ENCODE assay signal across 21 cellular contexts in the genomic region with DNA sequence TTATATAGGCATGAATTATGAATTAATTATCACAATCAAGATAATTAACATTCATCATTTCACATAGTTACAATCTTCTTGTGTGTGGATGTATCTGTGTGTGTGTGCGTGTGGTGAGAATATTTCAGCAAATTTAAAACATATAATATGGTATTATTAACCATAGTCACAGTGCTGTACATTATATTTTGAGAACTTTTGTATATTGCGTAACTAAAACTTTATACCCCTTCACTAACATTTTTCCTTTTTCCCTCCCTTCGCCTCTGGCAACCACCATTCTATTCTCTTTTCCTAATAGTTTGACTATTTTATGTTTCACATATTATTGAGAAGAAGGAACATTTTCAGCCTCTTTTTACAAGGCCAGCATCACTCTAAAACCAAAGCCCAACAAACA.
DNase-seq lines count a peak whose midpoint lies in the region; ATAC-seq and TF ChIP-seq lines count a peak whose summit lies in the region.
"Had no signal": no experiment of that assay in that cellular context is flagged by ENCODE, and none has a peak within 500 bp of the region (broad histone marks: within the 10 kb centered on the region; RNA-seq: fewer than 3 reads in every experiment).

No MANE protein-coding gene starts in this region.

- H4K20me1 ChIP-seq in mammary epithelial cell (ENCODE audit: insufficient read depth, low read length): no peaks in the 10 kb centered on the region
- H4K20me1 ChIP-seq: BLaER1 treated with 17β-estradiol and CSF1 and Interleukin-3, amounts not matched to agents 10 nM and 100 nM had no signal

- H3K27ac ChIP-seq in mammary epithelial cell (ENCODE audit: insufficient read depth, low read depth, low read length) (no peak overlapping the region), Panc1 (ENCODE audit: low read length) (peak overlapping the region; percentile 55; the same call in 1 of the 2 replicates)
- H3K27ac ChIP-seq: 22Rv1; A549; BLaER1 treated with 17β-estradiol and CSF1 and Interleukin-3, amounts not matched to agents 10 nM and 100 nM; C4-2B had no signal

- TF ChIP-seq CTCF in MCF 10A (IDR thresholded peaks at IDR 0.05; ENCODE audit: unreplicated experiment): no peak
- TF ChIP-seq CTCF in mammary epithelial cell (conservative IDR thresholded peaks at IDR 0.05 in 1 of 2, IDR thresholded peaks at IDR 0.05 in 1 of 2; ENCODE audit: extremely low read depth in 1 of 2, insufficient read depth in 1 of 2, low read depth in 1 of 2, low read length in 2 of 2): no peak
- no peak for TF ChIP-seq CTCF in HFFc6 (IDR thresholded peaks at IDR 0.05)
- no peak for TF ChIP-seq CTCF in Panc1 (IDR thresholded peaks at IDR 0.05)

- intact Hi-C loops in MCF 10A (cut with micrococcal nuclease) (no loop called here), mammary epithelial cell (cut with micrococcal nuclease) (no loop called here), Panc1 (cut with micrococcal nuclease; ENCODE audit: unreplicated experiment) (no loop called here)

- H3K27me3 Mint-ChIP-seq in MCF 10A (ENCODE audit: insufficient read depth, unreplicated experiment) (no peaks in the 10 kb centered on the region), HFFc6 (ENCODE audit: insufficient read depth) (no peaks in the 10 kb centered on the region)
- H3K27me3 Mint-ChIP-seq: B cell; CD4-positive, alpha-beta T cell had no signal

- BruUV-seq in MCF 10A (replicated peaks; lab: Mats Ljungman, UMichigan) (no TSS peak), mammary epithelial cell (replicated peaks; lab: Mats Ljungman, UMichigan) (no TSS peak), Panc1 (replicated peaks; lab: Mats Ljungman, UMichigan) (no TSS peak)

- H3K4me3 Mint-ChIP-seq in MCF 10A (ENCODE audit: unreplicated experiment): no peak overlapping the region
- peak overlapping the region; percentile 35; the same call in 1 of the 2 replicates for H3K4me3 Mint-ChIP-seq in HFFc6
- H3K4me3 Mint-ChIP-seq: B cell; CD4-positive, alpha-beta T cell; CD8-positive, alpha-beta T cell had no signal

- H3K9me3 ChIP-seq in mammary epithelial cell (replicated peaks; ENCODE audit: insufficient read depth, low read length) (no peaks in the 10 kb centered on the region), Panc1 (ENCODE audit: control insufficient read depth, insufficient read depth, low read depth, low read length) (peaks cover 10% of the 10 kb centered on the region; the same call in 1 of the 2 replicates)
- H3K9me3 ChIP-seq: A549; BLaER1 treated with 17β-estradiol and CSF1 and Interleukin-3, amounts not matched to agents 10 nM and 100 nM; Caco-2 had no signal

- CTCF ChIA-PET in MCF 10A (lab: Yijun Ruan, JAX) (no interaction called here), mammary epithelial cell (lab: Charles Lee; ENCODE audit: low non-redundant PET) (no interaction called here), Panc1 (lab: Charles Lee) (no interaction called here)

- no peak for ATAC-seq in Panc1
- ATAC-seq: A549; CD8-positive, alpha-beta T cell; GM12878 had no signal

- H3K4me3 ChIP-seq in mammary epithelial cell (replicated peaks in 1 of 3; ENCODE audit: insufficient read depth in 1 of 3, low read depth in 2 of 3, low read length in 3 of 3) (no peak overlapping the region), Panc1 (ENCODE audit: low read depth in 2 of 2, low read length in 2 of 2) (no peak overlapping the region)
- H3K4me3 ChIP-seq: A549; BLaER1 treated with 17β-estradiol and CSF1 and Interleukin-3, amounts not matched to agents 10 nM and 100 nM; GM12878 had no signal

- peak overlapping the region; percentile 76 for H3K27ac Mint-ChIP-seq in MCF 10A (ENCODE audit: low read depth, unreplicated experiment)
- H3K27ac Mint-ChIP-seq in HFFc6: peak overlapping the region; percentile 2; the same call in 1 of the 2 replicates
- H3K27ac Mint-ChIP-seq: B cell; CD4-positive, alpha-beta T cell; CD8-positive, alpha-beta T cell had no signal

- no peaks in the 10 kb centered on the region for H3K79me2 ChIP-seq in mammary epithelial cell (ENCODE audit: insufficient read depth, low read length)

- peaks cover 15% of the 10 kb centered on the region for H3K9me3 Mint-ChIP-seq in MCF 10A (ENCODE audit: unreplicated experiment)
- no peaks in the 10 kb centered on the region for H3K9me3 Mint-ChIP-seq in HFFc6

- WGBS in mammary epithelial cell (ENCODE audit: low coverage, missing lambda C conversion rate): 95% methylated on average over 3 of the region's 3 CpGs

- DNase-seq in MCF 10A (ENCODE audit: unreplicated experiment) (no peak), mammary epithelial cell (no peak), HFFc6 (no peak), Panc1 (ENCODE audit: low read depth, low spot score) (no peak), DMS153 treated with DMSO at 0.1 percent for 48 hours (lab: John Stamatoyannopoulos, UW; ENCODE audit: unreplicated experiment) (no peak)
- DNase-seq: AML-193; Caco-2; Calu3; CD4-positive, alpha-beta T cell; CD8-positive, alpha-beta T cell; DMS53; DMS79; DND-41; EL; GDM1 had no signal

- H3K27me3 ChIP-seq in mammary epithelial cell (ENCODE audit: insufficient read depth, low read length): no peaks in the 10 kb centered on the region
- no peaks in the 10 kb centered on the region for H3K27me3 ChIP-seq in Panc1 (ENCODE audit: control insufficient read depth, insufficient read depth, low read length)
- H3K27me3 ChIP-seq: BLaER1 treated with 17β-estradiol and CSF1 and Interleukin-3, amounts not matched to agents 10 nM and 100 nM had no signal

- no peak overlapping the region for H3K9ac ChIP-seq in mammary epithelial cell (ENCODE audit: insufficient read depth, low read length)
- H3K9ac ChIP-seq: BLaER1 treated with 17β-estradiol and CSF1 and Interleukin-3, amounts not matched to agents 10 nM and 100 nM had no signal

- H3K36me3 Mint-ChIP-seq in MCF 10A (ENCODE audit: insufficient read depth, unreplicated experiment) (peaks cover 5% of the 10 kb centered on the region), HFFc6 (ENCODE audit: low read depth) (peaks cover 7% of the 10 kb centered on the region; the same call in 1 of the 2 replicates)
- H3K36me3 Mint-ChIP-seq: CD8-positive, alpha-beta T cell had no signal

- H3K4me1 Mint-ChIP-seq in MCF 10A (ENCODE audit: insufficient read depth, unreplicated experiment) (peaks cover 21% of the 10 kb centered on the region), HFFc6 (ENCODE audit: low read depth) (peaks cover 50% of the 10 kb centered on the region)
- H3K4me1 Mint-ChIP-seq: B cell had no signal

- H3K36me3 ChIP-seq in mammary epithelial cell (ENCODE audit: insufficient read depth, low read length): no peaks in the 10 kb centered on the region
- no peaks in the 10 kb centered on the region; the same call in 1 of the 2 replicates for H3K36me3 ChIP-seq in Panc1 (ENCODE audit: control insufficient read depth, insufficient read depth, low read length)
- H3K36me3 ChIP-seq: BLaER1 treated with 17β-estradiol and CSF1 and Interleukin-3, amounts not matched to agents 10 nM and 100 nM had no signal

- in situ Hi-C loops in mammary epithelial cell (cut with MboI; ENCODE audit: low sequenced_read_pairs in 2 of 2) (no loop called here), Panc1 (cut with HindIII; ENCODE audit: low pct_unique_long_range_greater_than_20kb, low sequenced_read_pairs) (no loop called here)

- dilution Hi-C loops in mammary epithelial cell (cut with HindIII; ENCODE audit: low sequenced_read_pairs): no loop called here

- H3K4me1 ChIP-seq in mammary epithelial cell (ENCODE audit: insufficient read depth, low read length): peaks cover 9% of the 10 kb centered on the region
- peaks cover 3% of the 10 kb centered on the region; the same call in 1 of the 2 replicates for H3K4me1 ChIP-seq in Panc1 (ENCODE audit: control insufficient read depth, insufficient read depth, low read length)
- H3K4me1 ChIP-seq: A549; BLaER1 treated with 17β-estradiol and CSF1 and Interleukin-3, amounts not matched to agents 10 nM and 100 nM; Caco-2 had no signal

- H2AFZ ChIP-seq in mammary epithelial cell (ENCODE audit: low read depth, low read length): no peak overlapping the region

- POLR2A ChIA-PET in MCF 10A (lab: Yijun Ruan, JAX) (no interaction called here), Panc1 (lab: Charles Lee) (no interaction called here)

- H3K4me2 ChIP-seq in mammary epithelial cell (ENCODE audit: insufficient read depth, low read depth, low read length): no peak overlapping the region
- H3K4me2 ChIP-seq: A549; BLaER1 treated with 17β-estradiol and CSF1 and Interleukin-3, amounts not matched to agents 10 nM and 100 nM had no signal
